In genomic region chr17:50297407-50297865, GRCh38 we compare ENCODE assay signal across 8 cellular contexts. TPM values are rescaled to one million over a fixed set of nuclear protein-coding genes. Genes with fewer than 3 reads are reported as not detected.
DNase-seq lines count a peak whose midpoint lies in the region; ATAC-seq and TF ChIP-seq lines count a peak whose summit lies in the region.

No MANE protein-coding gene starts in this region.

- no peaks in the 10 kb centered on the region for H3K9me3 Mint-ChIP-seq in activated CD4-positive, alpha-beta T cell treated with anti-CD3 and anti-CD28 coated beads, Interleukin-2, amount 10 ng/mL, durations not matched to agents 24 days and 14 days

- H3K36me3 Mint-ChIP-seq in activated CD4-positive, alpha-beta T cell treated with anti-CD3 and anti-CD28 coated beads, Interleukin-2, amount 10 ng/mL, durations not matched to agents 24 days and 14 days (ENCODE audit: low read depth), result no peaks in the 10 kb centered on the region

- intact Hi-C loops in activated CD4-positive, alpha-beta T cell treated with anti-CD3 and anti-CD28 coated beads, Interleukin-2, amount 10 ng/mL, durations not matched to agents 24 days and 14 days (cut with micrococcal nuclease), result loop anchor here (1.0 kb wide), 4 partner anchors 27 to 203 kb away; no protein-coding TSS in a partner anchor
- intact Hi-C loops in lower lobe of right lung (cut with DNase I), result no loop called here

- H3K4me3 ChIP-seq in choroid plexus epithelial cell (ENCODE audit: low read depth, low read length), result no peak overlapping the region
- H3K4me3 ChIP-seq in lower lobe of right lung, result no peak overlapping the region

- H3K9me3 ChIP-seq in lower lobe of right lung, result no peaks in the 10 kb centered on the region

- no peak overlapping the region for H3K27ac ChIP-seq in lower lobe of right lung

- no peaks in the 10 kb centered on the region for H3K27me3 Mint-ChIP-seq in activated CD4-positive, alpha-beta T cell treated with anti-CD3 and anti-CD28 coated beads, Interleukin-2, amount 10 ng/mL, durations not matched to agents 24 days and 14 days

- no peaks in the 10 kb centered on the region for H3K27me3 ChIP-seq in lower lobe of right lung (ENCODE audit: low read depth)

- no peak overlapping the region for H3K27ac Mint-ChIP-seq in activated CD4-positive, alpha-beta T cell treated with anti-CD3 and anti-CD28 coated beads, Interleukin-2, amount 10 ng/mL, durations not matched to agents 24 days and 14 days

- ATAC-seq in lower lobe of right lung (peak; percentile 95), GM19395 (IDR thresholded peaks at IDR 0.05; ENCODE audit: unreplicated experiment) (no peak)

- H3K36me3 ChIP-seq in lower lobe of right lung, result no peaks in the 10 kb centered on the region

- peaks cover 8% of the 10 kb centered on the region for H3K4me1 Mint-ChIP-seq in activated CD4-positive, alpha-beta T cell treated with anti-CD3 and anti-CD28 coated beads, Interleukin-2, amount 10 ng/mL, durations not matched to agents 24 days and 14 days

- TF ChIP-seq CTCF in choroid plexus epithelial cell (conservative IDR thresholded peaks at IDR 0.05; ENCODE audit: low read depth, low read length), result peak; percentile 97
- peak; percentile 96 for TF ChIP-seq CTCF in lower lobe of right lung (IDR thresholded peaks at IDR 0.05)

- H3K4me1 ChIP-seq in lower lobe of right lung, result no peaks in the 10 kb centered on the region

- DNase-seq in AG20443 (ENCODE audit: low spot score) (peak; percentile 87), H4 (ENCODE audit: low spot score) (peak; percentile 80), NCI-H460 (ENCODE audit: extremely low read depth, low read depth) (peak; percentile 69), choroid plexus epithelial cell (ENCODE audit: low read depth) (peak; percentile 79), lower lobe of right lung (peak; percentile 88)
- peak; percentile 95 for DNase-seq in activated CD4-positive, alpha-beta T cell treated with anti-CD3 and anti-CD28 coated beads, Interleukin-2, amount 10 ng/mL, durations not matched to agents 24 days and 14 days
- peak; percentile 53 for DNase-seq in stimulated activated CD8-positive, alpha-beta memory T cell treated with anti-CD3 and anti-CD28 coated beads, Interleukin-12 subunit alpha, Interleukin-12 subunit beta, amount 100 ng/mL, for 24 hours (ENCODE audit: extremely low read depth)

- H3K4me3 Mint-ChIP-seq in activated CD4-positive, alpha-beta T cell treated with anti-CD3 and anti-CD28 coated beads, Interleukin-2, amount 10 ng/mL, durations not matched to agents 24 days and 14 days, result no peak overlapping the region

RNA-seq across cellular contexts. Expression of gene TMEM92, which starts 23.2 kb away (rescaled TPM):
- total RNA-seq in H4 (2014; rRNA removed; shearing (Covaris generic)), result 5.6 and 7.4 TPM in 2 replicates
- 0.52 and 1.4 TPM in 2 replicates for total RNA-seq in NCI-H460 (2014; rRNA removed; shearing (Covaris generic))
- 0.11 and 0.14 TPM in 2 replicates for polyA plus RNA-seq in NCI-H460 (2014; cell fraction: nucleus; rRNA removed)
- 0.44 and 0.47 TPM in 2 replicates for total RNA-seq in activated CD4-positive, alpha-beta T cell treated with anti-CD3 and anti-CD28 coated beads, Interleukin-2, amount 10 ng/mL, durations not matched to agents 24 days and 14 days
- 9.2 TPM for total RNA-seq in lower lobe of right lung

RNA-seq across cellular contexts. Expression of gene XYLT2, which starts 48.5 kb away (rescaled TPM):
- total RNA-seq in H4 (2014; rRNA removed; shearing (Covaris generic)), result 21.0 and 22.3 TPM in 2 replicates
- 19.6 and 21.0 TPM in 2 replicates for total RNA-seq in NCI-H460 (2014; rRNA removed; shearing (Covaris generic))
- 44.1 and 48.0 TPM in 2 replicates for polyA plus RNA-seq in NCI-H460 (2014; cell fraction: nucleus; rRNA removed)
- total RNA-seq in activated CD4-positive, alpha-beta T cell treated with anti-CD3 and anti-CD28 coated beads, Interleukin-2, amount 10 ng/mL, durations not matched to agents 24 days and 14 days, result 65.3 and 66.5 TPM in 2 replicates
- total RNA-seq in lower lobe of right lung, result 19.3 TPM
